1 cellular context compared by ENCODE assay signal in the genomic region with DNA sequence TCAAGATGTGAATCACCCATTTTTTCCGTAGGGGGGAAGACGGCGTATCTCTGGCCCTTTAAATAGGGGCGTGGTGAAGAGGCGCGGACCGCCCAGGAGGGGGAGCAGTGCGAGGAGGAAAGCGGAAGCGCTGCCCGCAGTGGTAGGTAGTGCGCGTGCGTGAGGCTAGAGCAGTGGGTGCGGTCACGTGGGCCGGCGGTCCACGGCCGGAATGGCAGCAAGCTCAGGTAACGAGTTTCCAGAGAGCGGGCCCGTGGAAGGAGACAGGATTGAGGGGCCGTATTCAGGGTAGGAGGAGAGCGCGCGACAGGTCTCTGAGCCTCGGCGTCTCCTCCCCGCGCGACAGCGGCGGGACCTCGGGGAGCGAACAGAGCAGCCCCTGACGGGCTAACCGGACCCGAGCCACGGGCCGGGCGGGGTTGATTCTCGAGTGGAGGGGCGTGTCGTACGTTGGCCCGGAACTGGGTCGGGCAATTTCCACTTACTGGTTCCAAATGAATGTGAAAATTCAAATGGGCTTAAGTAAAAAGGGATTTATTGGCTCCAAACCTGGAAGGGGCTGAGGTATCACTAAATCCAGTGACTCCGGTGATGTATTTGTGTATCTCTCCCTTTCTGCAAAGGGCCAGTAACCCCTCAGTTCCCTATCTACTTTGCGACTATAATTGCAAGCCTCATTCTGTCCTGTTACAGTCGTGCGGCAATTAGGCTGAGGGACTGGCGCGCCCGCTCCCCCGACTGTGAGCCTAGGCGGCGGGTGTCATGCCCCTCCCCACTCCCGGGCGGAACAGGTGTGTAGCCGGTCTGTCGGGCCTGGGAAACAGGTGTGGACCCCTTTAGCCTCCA.
TF ChIP-seq lines count a peak whose summit lies in the region.

A gene with protein sequence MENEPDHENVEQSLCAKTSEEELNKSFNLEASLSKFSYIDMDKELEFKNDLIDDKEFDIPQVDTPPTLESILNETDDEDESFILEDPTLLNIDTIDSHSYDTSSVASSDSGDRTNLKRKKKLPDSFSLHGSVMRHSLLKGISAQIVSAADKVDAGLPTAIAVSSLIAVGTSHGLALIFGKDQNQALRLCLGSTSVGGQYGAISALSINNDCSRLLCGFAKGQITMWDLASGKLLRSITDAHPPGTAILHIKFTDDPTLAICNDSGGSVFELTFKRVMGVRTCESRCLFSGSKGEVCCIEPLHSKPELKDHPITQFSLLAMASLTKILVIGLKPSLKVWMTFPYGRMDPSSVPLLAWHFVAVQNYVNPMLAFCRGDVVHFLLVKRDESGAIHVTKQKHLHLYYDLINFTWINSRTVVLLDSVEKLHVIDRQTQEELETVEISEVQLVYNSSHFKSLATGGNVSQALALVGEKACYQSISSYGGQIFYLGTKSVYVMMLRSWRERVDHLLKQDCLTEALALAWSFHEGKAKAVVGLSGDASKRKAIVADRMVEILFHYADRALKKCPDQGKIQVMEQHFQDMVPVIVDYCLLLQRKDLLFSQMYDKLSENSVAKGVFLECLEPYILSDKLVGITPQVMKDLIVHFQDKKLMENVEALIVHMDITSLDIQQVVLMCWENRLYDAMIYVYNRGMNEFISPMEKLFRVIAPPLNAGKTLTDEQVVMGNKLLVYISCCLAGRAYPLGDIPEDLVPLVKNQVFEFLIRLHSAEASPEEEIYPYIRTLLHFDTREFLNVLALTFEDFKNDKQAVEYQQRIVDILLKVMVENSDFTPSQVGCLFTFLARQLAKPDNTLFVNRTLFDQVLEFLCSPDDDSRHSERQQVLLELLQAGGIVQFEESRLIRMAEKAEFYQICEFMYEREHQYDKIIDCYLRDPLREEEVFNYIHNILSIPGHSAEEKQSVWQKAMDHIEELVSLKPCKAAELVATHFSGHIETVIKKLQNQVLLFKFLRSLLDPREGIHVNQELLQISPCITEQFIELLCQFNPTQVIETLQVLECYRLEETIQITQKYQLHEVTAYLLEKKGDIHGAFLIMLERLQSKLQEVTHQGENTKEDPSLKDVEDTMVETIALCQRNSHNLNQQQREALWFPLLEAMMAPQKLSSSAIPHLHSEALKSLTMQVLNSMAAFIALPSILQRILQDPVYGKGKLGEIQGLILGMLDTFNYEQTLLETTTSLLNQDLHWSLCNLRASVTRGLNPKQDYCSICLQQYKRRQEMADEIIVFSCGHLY (N-terminal part only) (plus strand): TSS at position 168 of the 846 bp plus-strand sequence. CDS start 12,467 bp downstream, outside the sequence.

TF ChIP-seq in HepG2, 621 proteins besides CTCF, POLR2A, EP300 and RAD21 (continued from another document and continues in another):
- TF ChIP-seq, protein P1, sequence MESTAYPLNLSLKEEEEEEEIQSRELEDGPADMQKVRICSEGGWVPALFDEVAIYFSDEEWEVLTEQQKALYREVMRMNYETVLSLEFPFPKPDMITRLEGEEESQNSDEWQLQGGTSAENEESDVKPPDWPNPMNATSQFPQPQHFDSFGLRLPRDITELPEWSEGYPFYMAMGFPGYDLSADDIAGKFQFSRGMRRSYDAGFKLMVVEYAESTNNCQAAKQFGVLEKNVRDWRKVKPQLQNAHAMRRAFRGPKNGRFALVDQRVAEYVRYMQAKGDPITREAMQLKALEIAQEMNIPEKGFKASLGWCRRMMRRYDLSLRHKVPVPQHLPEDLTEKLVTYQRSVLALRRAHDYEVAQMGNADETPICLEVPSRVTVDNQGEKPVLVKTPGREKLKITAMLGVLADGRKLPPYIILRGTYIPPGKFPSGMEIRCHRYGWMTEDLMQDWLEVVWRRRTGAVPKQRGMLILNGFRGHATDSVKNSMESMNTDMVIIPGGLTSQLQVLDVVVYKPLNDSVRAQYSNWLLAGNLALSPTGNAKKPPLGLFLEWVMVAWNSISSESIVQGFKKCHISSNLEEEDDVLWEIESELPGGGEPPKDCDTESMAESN (CRISPR knock-in tag; conservative IDR thresholded peaks at IDR 0.05) = 0 out of 2 replicates have a peak, but pooled peaks have one; percentile 44
- TF ChIP-seq, protein P2, sequence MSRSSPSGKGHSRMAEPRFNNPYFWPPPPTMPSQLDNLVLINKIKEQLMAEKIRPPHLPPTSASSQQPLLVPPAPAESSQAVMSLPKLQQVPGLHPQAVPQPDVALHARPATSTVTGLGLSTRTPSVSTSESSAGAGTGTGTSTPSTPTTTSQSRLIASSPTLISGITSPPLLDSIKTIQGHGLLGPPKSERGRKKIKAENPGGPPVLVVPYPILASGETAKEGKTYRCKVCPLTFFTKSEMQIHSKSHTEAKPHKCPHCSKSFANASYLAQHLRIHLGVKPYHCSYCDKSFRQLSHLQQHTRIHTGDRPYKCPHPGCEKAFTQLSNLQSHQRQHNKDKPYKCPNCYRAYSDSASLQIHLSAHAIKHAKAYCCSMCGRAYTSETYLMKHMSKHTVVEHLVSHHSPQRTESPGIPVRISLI (CRISPR knock-in tag; IDR thresholded peaks at IDR 0.05; ENCODE audit: borderline replicate concordance) = peak; percentile 36; the same call in 1 of the 2 replicates
- TF ChIP-seq TBP (CRISPR knock-in tag; IDR thresholded peaks at IDR 0.05) = no peak
- TF ChIP-seq, protein P3, sequence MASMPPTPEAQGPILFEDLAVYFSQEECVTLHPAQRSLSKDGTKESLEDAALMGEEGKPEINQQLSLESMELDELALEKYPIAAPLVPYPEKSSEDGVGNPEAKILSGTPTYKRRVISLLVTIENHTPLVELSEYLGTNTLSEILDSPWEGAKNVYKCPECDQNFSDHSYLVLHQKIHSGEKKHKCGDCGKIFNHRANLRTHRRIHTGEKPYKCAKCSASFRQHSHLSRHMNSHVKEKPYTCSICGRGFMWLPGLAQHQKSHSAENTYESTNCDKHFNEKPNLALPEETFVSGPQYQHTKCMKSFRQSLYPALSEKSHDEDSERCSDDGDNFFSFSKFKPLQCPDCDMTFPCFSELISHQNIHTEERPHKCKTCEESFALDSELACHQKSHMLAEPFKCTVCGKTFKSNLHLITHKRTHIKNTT (CRISPR knock-in tag; IDR thresholded peaks at IDR 0.05) = no peak
- TF ChIP-seq ZNF34 (CRISPR knock-in tag; IDR thresholded peaks at IDR 0.05; ENCODE audit: borderline replicate concordance) = no peak
- TF ChIP-seq IRF2 (CRISPR knock-in tag; IDR thresholded peaks at IDR 0.05) = peak; percentile 65; the same call in 1 of the 2 replicates
- TF ChIP-seq, protein P4, sequence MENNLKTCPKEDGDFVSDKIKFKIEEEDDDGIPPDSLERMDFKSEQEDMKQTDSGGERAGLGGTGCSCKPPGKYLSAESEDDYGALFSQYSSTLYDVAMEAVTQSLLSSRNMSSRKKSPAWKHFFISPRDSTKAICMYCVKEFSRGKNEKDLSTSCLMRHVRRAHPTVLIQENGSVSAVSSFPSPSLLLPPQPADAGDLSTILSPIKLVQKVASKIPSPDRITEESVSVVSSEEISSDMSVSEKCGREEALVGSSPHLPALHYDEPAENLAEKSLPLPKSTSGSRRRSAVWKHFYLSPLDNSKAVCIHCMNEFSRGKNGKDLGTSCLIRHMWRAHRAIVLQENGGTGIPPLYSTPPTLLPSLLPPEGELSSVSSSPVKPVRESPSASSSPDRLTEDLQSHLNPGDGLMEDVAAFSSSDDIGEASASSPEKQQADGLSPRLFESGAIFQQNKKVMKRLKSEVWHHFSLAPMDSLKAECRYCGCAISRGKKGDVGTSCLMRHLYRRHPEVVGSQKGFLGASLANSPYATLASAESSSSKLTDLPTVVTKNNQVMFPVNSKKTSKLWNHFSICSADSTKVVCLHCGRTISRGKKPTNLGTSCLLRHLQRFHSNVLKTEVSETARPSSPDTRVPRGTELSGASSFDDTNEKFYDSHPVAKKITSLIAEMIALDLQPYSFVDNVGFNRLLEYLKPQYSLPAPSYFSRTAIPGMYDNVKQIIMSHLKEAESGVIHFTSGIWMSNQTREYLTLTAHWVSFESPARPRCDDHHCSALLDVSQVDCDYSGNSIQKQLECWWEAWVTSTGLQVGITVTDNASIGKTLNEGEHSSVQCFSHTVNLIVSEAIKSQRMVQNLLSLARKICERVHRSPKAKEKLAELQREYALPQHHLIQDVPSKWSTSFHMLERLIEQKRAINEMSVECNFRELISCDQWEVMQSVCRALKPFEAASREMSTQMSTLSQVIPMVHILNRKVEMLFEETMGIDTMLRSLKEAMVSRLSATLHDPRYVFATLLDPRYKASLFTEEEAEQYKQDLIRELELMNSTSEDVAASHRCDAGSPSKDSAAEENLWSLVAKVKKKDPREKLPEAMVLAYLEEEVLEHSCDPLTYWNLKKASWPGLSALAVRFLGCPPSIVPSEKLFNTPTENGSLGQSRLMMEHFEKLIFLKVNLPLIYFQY (CRISPR knock-in tag; IDR thresholded peaks at IDR 0.05; ENCODE audit: borderline replicate concordance) = peak; percentile 54; the same call in 1 of the 2 replicates
- TF ChIP-seq, protein P5, sequence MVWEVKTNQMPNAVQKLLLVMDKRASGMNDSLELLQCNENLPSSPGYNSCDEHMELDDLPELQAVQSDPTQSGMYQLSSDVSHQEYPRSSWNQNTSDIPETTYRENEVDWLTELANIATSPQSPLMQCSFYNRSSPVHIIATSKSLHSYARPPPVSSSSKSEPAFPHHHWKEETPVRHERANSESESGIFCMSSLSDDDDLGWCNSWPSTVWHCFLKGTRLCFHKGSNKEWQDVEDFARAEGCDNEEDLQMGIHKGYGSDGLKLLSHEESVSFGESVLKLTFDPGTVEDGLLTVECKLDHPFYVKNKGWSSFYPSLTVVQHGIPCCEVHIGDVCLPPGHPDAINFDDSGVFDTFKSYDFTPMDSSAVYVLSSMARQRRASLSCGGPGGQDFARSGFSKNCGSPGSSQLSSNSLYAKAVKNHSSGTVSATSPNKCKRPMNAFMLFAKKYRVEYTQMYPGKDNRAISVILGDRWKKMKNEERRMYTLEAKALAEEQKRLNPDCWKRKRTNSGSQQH (CRISPR knock-in tag; IDR thresholded peaks at IDR 0.05; ENCODE audit: low read depth) = 0 out of 2 replicates have a peak, but pooled peaks have one; percentile 60
- TF ChIP-seq MNT (IDR thresholded peaks at IDR 0.05) = peak; percentile 69
- peak; percentile 88 for TF ChIP-seq SP4 (CRISPR knock-in tag; IDR thresholded peaks at IDR 0.05)
- no peak for TF ChIP-seq CREB1 (IDR thresholded peaks at IDR 0.05)
- no peak for TF ChIP-seq CREB1 (CRISPR knock-in tag; IDR thresholded peaks at IDR 0.05)
- TF ChIP-seq SP5 (CRISPR knock-in tag; IDR thresholded peaks at IDR 0.05; ENCODE audit: borderline replicate concordance, low read depth) = peak; percentile 76
- no peak for TF ChIP-seq SKI (IDR thresholded peaks at IDR 0.05; ENCODE audit: partially characterized antibody)
- TF ChIP-seq ZNF280D (CRISPR knock-in tag; IDR thresholded peaks at IDR 0.05) = 0 out of 2 replicates have a peak, but pooled peaks have one; percentile 40
- peak; percentile 19 for TF ChIP-seq TEAD3 (CRISPR knock-in tag; optimal IDR thresholded peaks at IDR 0.05; ENCODE audit: borderline replicate concordance)
- TF ChIP-seq CERS6 (CRISPR knock-in tag; IDR thresholded peaks at IDR 0.05) = no peak
- peak; percentile 45 for TF ChIP-seq RBM39 (IDR thresholded peaks at IDR 0.05; ENCODE audit: low read depth, low read length, poor library complexity, severe bottlenecking)
- peak; percentile 65; the same call in 1 of the 2 replicates for TF ChIP-seq HDAC2 (CRISPR knock-in tag; IDR thresholded peaks at IDR 0.05)
